16 cellular contexts compared by ENCODE assay signal in the genomic region with DNA sequence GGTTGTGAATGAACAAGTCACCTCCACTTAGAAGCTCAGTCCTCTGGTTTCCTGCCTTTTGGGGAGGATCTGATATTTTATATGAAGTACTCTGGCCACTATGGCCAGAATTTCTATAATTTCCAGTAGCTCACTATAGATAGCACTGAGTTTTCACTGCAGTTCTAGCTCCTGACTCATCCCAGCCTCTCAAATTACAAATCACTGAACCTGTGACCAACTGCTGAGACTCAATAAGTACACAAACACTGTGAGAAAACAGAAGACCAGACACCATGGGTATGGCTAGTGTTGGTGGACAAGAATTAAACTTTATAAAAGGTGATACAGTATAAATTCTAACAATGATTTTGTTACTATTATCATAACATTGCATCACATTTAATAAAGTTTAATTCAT. TPM values are rescaled to one million over a fixed set of nuclear protein-coding genes. Genes with fewer than 3 reads are reported as not detected.
DNase-seq lines count a peak whose midpoint lies in the region; ATAC-seq, FAIRE-seq and TF ChIP-seq lines count a peak whose summit lies in the region.
"Had no signal": no experiment of that assay in that cellular context is flagged by ENCODE, and none has a peak within 500 bp of the region (broad histone marks: within the 10 kb centered on the region; RNA-seq: fewer than 3 reads in every experiment).

No MANE protein-coding gene starts in this region.

- H3K4me1 ChIP-seq in ACC112 (ENCODE audit: control insufficient read depth, insufficient read depth, low read length, unreplicated experiment) = peaks cover 17% of the 10 kb centered on the region
- peaks cover 18% of the 10 kb centered on the region for H3K4me1 ChIP-seq in astrocyte (ENCODE audit: insufficient read depth, low read length)
- no peaks in the 10 kb centered on the region for H3K4me1 ChIP-seq in sigmoid colon

- ATAC-seq in HG03571 (IDR thresholded peaks at IDR 0.05; ENCODE audit: unreplicated experiment) = no peak
- ATAC-seq: effector memory CD8-positive, alpha-beta T cell had no signal

- no peaks in the 10 kb centered on the region for H3K27me3 Mint-ChIP-seq in astrocyte (ENCODE audit: low read depth, unreplicated experiment)
- H3K27me3 Mint-ChIP-seq: B cell; effector memory CD8-positive, alpha-beta T cell had no signal

- 0 out of 2 replicates have a peak, but pooled peaks cover 6% of the 10 kb centered on the region for H3K36me3 ChIP-seq in ACC112 (ENCODE audit: insufficient read depth, low read length)
- peaks cover 3% of the 10 kb centered on the region for H3K36me3 ChIP-seq in astrocyte (ENCODE audit: insufficient read depth, low read length)
- H3K36me3 ChIP-seq in kidney epithelial cell (ENCODE audit: control insufficient read depth, insufficient read depth, low read length) = no peaks in the 10 kb centered on the region
- peaks cover 0 to 39% (median 0%) of the 10 kb centered on the region in 4 donors for H3K36me3 ChIP-seq in sigmoid colon
- H3K36me3 ChIP-seq: ovary had no signal

- peaks cover 2% of the 10 kb centered on the region for H3K9me3 Mint-ChIP-seq in astrocyte (ENCODE audit: unreplicated experiment)
- H3K9me3 Mint-ChIP-seq: activated naive CD4-positive, alpha-beta T cell treated with anti-CD3 and anti-CD28 coated beads for 36 hours; effector memory CD8-positive, alpha-beta T cell had no signal

- H3K4me3 ChIP-seq in ACC112 (ENCODE audit: low read depth, low read length) = no peak overlapping the region
- no peak overlapping the region for H3K4me3 ChIP-seq in HFF-Myc (replicated peaks; ENCODE audit: low read depth, low read length)
- no peak overlapping the region for H3K4me3 ChIP-seq in astrocyte (ENCODE audit: insufficient read depth, low read depth, low read length)
- no peak overlapping the region for H3K4me3 ChIP-seq in kidney epithelial cell (ENCODE audit: low read depth, low read length)
- H3K4me3 ChIP-seq in dorsolateral prefrontal cortex = no peak overlapping the region
- no peak overlapping the region for H3K4me3 ChIP-seq in sigmoid colon
- H3K4me3 ChIP-seq: ovary, SK-N-MC had no signal

- H3K9me3 ChIP-seq in astrocyte (ENCODE audit: insufficient read depth, low read depth, low read length) = no peaks in the 10 kb centered on the region
- H3K9me3 ChIP-seq in sigmoid colon = no peaks in the 10 kb centered on the region
- H3K9me3 ChIP-seq: ovary had no signal

- no peaks in the 10 kb centered on the region for H3K27me3 ChIP-seq in ACC112 (ENCODE audit: insufficient read depth, low read length)
- no peaks in the 10 kb centered on the region for H3K27me3 ChIP-seq in astrocyte (ENCODE audit: insufficient read depth, low read length)
- H3K27me3 ChIP-seq in kidney epithelial cell (ENCODE audit: control insufficient read depth, insufficient read depth, low read length) = no peaks in the 10 kb centered on the region
- H3K27me3 ChIP-seq in dorsolateral prefrontal cortex = no peaks in the 10 kb centered on the region
- H3K27me3 ChIP-seq in sigmoid colon = no peaks in the 10 kb centered on the region
- H3K27me3 ChIP-seq: ovary had no signal

- H3K4me2 ChIP-seq in astrocyte (ENCODE audit: low read length) = peak overlapping the region; percentile 38

- TF ChIP-seq CTCF in HFF-Myc (IDR thresholded peaks at IDR 0.05; ENCODE audit: low read depth, low read length, missing control alignments) (no peak), astrocyte (IDR thresholded peaks at IDR 0.05; ENCODE audit: insufficient read depth, low read depth, low read length) (no peak), kidney epithelial cell (IDR thresholded peaks at IDR 0.05; ENCODE audit: insufficient read depth, low read length, poor library complexity, severe bottlenecking) (no peak), dorsolateral prefrontal cortex (IDR thresholded peaks at IDR 0.05 in 54 of 56, conservative IDR thresholded peaks at IDR 0.05 in 2 of 56; ENCODE audit: low read depth in 1 of 56, partially characterized antibody in 56 of 56) (no peak), sigmoid colon (IDR thresholded peaks at IDR 0.05) (no peak)

- TF ChIP-seq EP300 in sigmoid colon (IDR thresholded peaks at IDR 0.05) = no peak

- TF ChIP-seq POLR2A in sigmoid colon (IDR thresholded peaks at IDR 0.05) = no peak

- FAIRE-seq in astrocyte (lab: Jason Lieb, UNC) = no peak
- FAIRE-seq: islet of Langerhans had no signal

- H3K9ac ChIP-seq in astrocyte (ENCODE audit: low read length) = no peak overlapping the region

- H3K27ac ChIP-seq in ACC112 (ENCODE audit: low read depth, low read length) (peak overlapping the region; percentile 7), astrocyte (ENCODE audit: low read depth, low read length) (no peak overlapping the region), dorsolateral prefrontal cortex (no peak overlapping the region), sigmoid colon (no peak overlapping the region)
- H3K27ac ChIP-seq: ovary, SK-N-MC had no signal

- H3K4me3 Mint-ChIP-seq in astrocyte (ENCODE audit: unreplicated experiment) = no peak overlapping the region
- H3K4me3 Mint-ChIP-seq: activated naive CD4-positive, alpha-beta T cell treated with anti-CD3 and anti-CD28 coated beads for 36 hours; B cell; effector memory CD8-positive, alpha-beta T cell had no signal

- peaks cover 23% of the 10 kb centered on the region for H3K4me1 Mint-ChIP-seq in astrocyte (ENCODE audit: low read depth, unreplicated experiment)
- H3K4me1 Mint-ChIP-seq: B cell had no signal

- no peak overlapping the region for H3K27ac Mint-ChIP-seq in astrocyte (ENCODE audit: unreplicated experiment)
- H3K27ac Mint-ChIP-seq: activated naive CD4-positive, alpha-beta T cell treated with anti-CD3 and anti-CD28 coated beads for 36 hours; B cell; effector memory CD8-positive, alpha-beta T cell had no signal

- intact Hi-C loops in dorsolateral prefrontal cortex (cut with DNase I) = no loop called here
- intact Hi-C loops in sigmoid colon (cut with DNase I) = no loop called here

- H3K36me3 Mint-ChIP-seq in astrocyte (ENCODE audit: low read depth, unreplicated experiment) = peaks cover 8% of the 10 kb centered on the region

- H2AFZ ChIP-seq in ACC112 (ENCODE audit: low read length, unreplicated experiment) (no peak overlapping the region), astrocyte (ENCODE audit: low read depth, low read length) (no peak overlapping the region)

- DNase-seq in HFF-Myc (ENCODE audit: extremely low read depth, low read depth) = peak; percentile 17
- peak; percentile 76 for DNase-seq in astrocyte (ENCODE audit: low read depth)
- DNase-seq in kidney epithelial cell (ENCODE audit: low read depth) = peak; percentile 28
- DNase-seq in dorsolateral prefrontal cortex = no peak
- no peak for DNase-seq in GDM1 (lab: John Stamatoyannopoulos, UW)
- DNase-seq in sigmoid colon = no peak
- DNase-seq: activated CD4-positive, alpha-beta T cell treated with anti-CD3 and anti-CD28 coated beads for 48 hours; activated naive CD4-positive, alpha-beta T cell treated with anti-CD3 and anti-CD28 coated beads for 36 hours; effector memory CD8-positive, alpha-beta T cell; NCI-H1930; ovary had no signal

- H3K79me2 ChIP-seq in ACC112 (ENCODE audit: control insufficient read depth, insufficient read depth, low read length, unreplicated experiment) = no peaks in the 10 kb centered on the region
- H3K79me2 ChIP-seq in astrocyte (ENCODE audit: insufficient read depth, low read length) = no peaks in the 10 kb centered on the region

- no peaks in the 10 kb centered on the region for H4K20me1 ChIP-seq in astrocyte (ENCODE audit: insufficient read depth, low read length)

RNA-seq across cellular contexts. Expression of a gene that starts 47.1 kb away (rescaled TPM):
- total RNA-seq in astrocyte (0.65 and 2.0 TPM in 2 replicates), kidney epithelial cell (0.84 and 1.6 TPM in 2 replicates), dorsolateral prefrontal cortex (10 to 100 TPM in 10 of 120 experiments, 1 to 10 TPM in 110; 2.3 to 15.6 (median 5.9) TPM), sigmoid colon (1 to 10 TPM in 2 of 4 donors, under 1 TPM in 2; 0.41 to 2.8 (median 1.0) TPM)
- 1 to 10 TPM in 1 of 3 donors, under 1 TPM in 1, not detected in 1; 0.23 to 1.9 TPM for polyA plus RNA-seq in sigmoid colon

Comparison
In these comparisons a context has a peak if more than half of its experiments do, and no peak if none do; other contexts are left out.
1. DNase-seq: peak in HFF-Myc (single experiment), astrocyte (single experiment) and kidney epithelial cell (single experiment); none in dorsolateral prefrontal cortex (0 of 10), GDM1 (single experiment) and sigmoid colon (single experiment).